8 cellular contexts compared by ENCODE assay signal in the genomic region with DNA sequence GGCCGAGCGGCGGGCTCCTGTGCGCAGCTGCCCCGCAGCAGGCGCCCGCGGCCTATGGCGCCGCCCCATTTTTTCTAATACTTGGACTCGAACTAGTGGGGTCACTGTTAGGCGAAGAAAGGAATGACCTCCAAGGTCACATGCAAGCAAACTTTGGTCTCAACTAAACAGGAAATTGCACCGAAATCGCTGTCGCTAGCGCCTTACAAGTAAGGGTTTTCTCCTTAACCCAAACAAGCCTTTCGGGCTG. TPM values are rescaled to one million over a fixed set of nuclear protein-coding genes. Genes with fewer than 3 reads are reported as not detected.
DNase-seq lines count a peak whose midpoint lies in the region; ATAC-seq and TF ChIP-seq lines count a peak whose summit lies in the region.

No MANE protein-coding gene starts in this region.

- TF ChIP-seq CTCF in ascending aorta (IDR thresholded peaks at IDR 0.05): no peak
- no peak for TF ChIP-seq CTCF in sigmoid colon (IDR thresholded peaks at IDR 0.05)

- peak overlapping the region; percentile 94 to 98 for H3K27ac ChIP-seq in ascending aorta
- H3K27ac ChIP-seq in sigmoid colon: peak overlapping the region; percentile 91 to 96 (median 94)

- TF ChIP-seq POLR2A in sigmoid colon (IDR thresholded peaks at IDR 0.05): no peak

- DNase-seq in stimulated activated CD8-positive, alpha-beta memory T cell treated with anti-CD3 and anti-CD28 coated beads, Interleukin-4, amount 100 ng/mL, for 24 hours (ENCODE audit: low read depth): peak; percentile 6
- no peak for DNase-seq in stimulated activated CD8-positive, alpha-beta memory T cell treated with anti-CD3 and anti-CD28 coated beads, Interleukin-4, amount 100 ng/mL, for 48 hours
- peak; percentile 20 for DNase-seq in NCI-H1417 treated with DMSO at 0.1 percent for 48 hours (lab: John Stamatoyannopoulos, UW)
- DNase-seq in ascending aorta (ENCODE audit: low spot score in 2 of 2): peak in 1 of 2 donors; percentile 71
- peak; percentile 40 to 57 for DNase-seq in hippocampal formation (lab: John Stamatoyannopoulos, UW)
- peak; percentile 71 for DNase-seq in sigmoid colon
- DNase-seq in dedifferentiated amniotic fluid mesenchymal stem cell (ENCODE audit: extremely low spot score): no peak

- intact Hi-C loops in ascending aorta (cut with DNase I) (loop anchor here (5.0 to 10.0 kb wide), 7 partner anchors 454 to 1808 kb away; a partner anchor contains a TSS), sigmoid colon (cut with DNase I) (loop anchor here (2.0 to 10.0 kb wide), 6 partner anchors 326 to 1271 kb away; a partner anchor contains a TSS)

- no peaks in the 10 kb centered on the region for H3K36me3 ChIP-seq in ascending aorta
- no peaks in the 10 kb centered on the region for H3K36me3 ChIP-seq in sigmoid colon

- peaks cover 7 to 10% of the 10 kb centered on the region in 2 donors for H3K4me1 ChIP-seq in ascending aorta
- H3K4me1 ChIP-seq in sigmoid colon: peaks cover 0 to 28% (median 23%) of the 10 kb centered on the region in 4 donors

- no peaks in the 10 kb centered on the region for H3K27me3 ChIP-seq in ascending aorta
- no peaks in the 10 kb centered on the region for H3K27me3 ChIP-seq in sigmoid colon

- 1 to 2% methylated on average over 17 of the region's 17 CpGs for WGBS in sigmoid colon, 2 donors

- peak; percentile 20 for ATAC-seq in HG02623 (IDR thresholded peaks at IDR 0.05; ENCODE audit: unreplicated experiment)

- H3K4me3 ChIP-seq in ascending aorta (peak overlapping the region; percentile 79), sigmoid colon (peak overlapping the region; percentile 71 to 89 (median 82))

- peaks cover 0 to 8% of the 10 kb centered on the region in 2 donors for H3K9me3 ChIP-seq in ascending aorta
- H3K9me3 ChIP-seq in sigmoid colon: no peaks in the 10 kb centered on the region

- no peak for TF ChIP-seq EP300 in sigmoid colon (IDR thresholded peaks at IDR 0.05)

RNA-seq across cellular contexts. Expression of a gene that starts 0.3 kb away (rescaled TPM):
- 33.4 TPM for total RNA-seq in ascending aorta
- 10 to 100 TPM; 61.8 to 87.7 (median 63.2) TPM for total RNA-seq in sigmoid colon
- 100 to 1,000 TPM; 163 to 478 (median 203) TPM for polyA plus RNA-seq in sigmoid colon

Comparison
In these comparisons a context has a peak if more than half of its experiments do, and no peak if none do; other contexts are left out.
1. DNase-seq: peak in stimulated activated CD8-positive, alpha-beta memory T cell treated with anti-CD3 and anti-CD28 coated beads, Interleukin-4, amount 100 ng/mL, for 24 hours (single experiment), NCI-H1417 treated with DMSO at 0.1 percent for 48 hours (single experiment), hippocampal formation (2 of 2) and sigmoid colon (single experiment); none in stimulated activated CD8-positive, alpha-beta memory T cell treated with anti-CD3 and anti-CD28 coated beads, Interleukin-4, amount 100 ng/mL, for 48 hours (single experiment) and dedifferentiated amniotic fluid mesenchymal stem cell (single experiment).